Comparison of ENCODE assay signal across 1 cellular context in genomic region chr6:11702796-11703130, GRCh38.
TF ChIP-seq lines count a peak whose summit lies in the region.

No MANE protein-coding gene starts in this region.

TF ChIP-seq in IMR-90, 13 proteins besides CTCF, POLR2A, EP300 and RAD21:
- TF ChIP-seq SMC3 (IDR thresholded peaks at IDR 0.05; ENCODE audit: low read depth, low read length), result no peak
- TF ChIP-seq NFE2L2 (IDR thresholded peaks at IDR 0.05; ENCODE audit: low read depth, low read length), result no peak
- no peak for TF ChIP-seq FOS (IDR thresholded peaks at IDR 0.05; ENCODE audit: low read depth, low read length)
- no peak for TF ChIP-seq RFX5 (IDR thresholded peaks at IDR 0.05; ENCODE audit: low read depth, low read length)
- TF ChIP-seq CEBPB (IDR thresholded peaks at IDR 0.05; ENCODE audit: low read depth, low read length), result no peak
- TF ChIP-seq MAFK (IDR thresholded peaks at IDR 0.05; ENCODE audit: low read depth, low read length), result no peak
- no peak for TF ChIP-seq MAZ (IDR thresholded peaks at IDR 0.05; ENCODE audit: borderline replicate concordance, low read depth, low read length)
- no peak for TF ChIP-seq RCOR1 (IDR thresholded peaks at IDR 0.05; ENCODE audit: insufficient replicate concordance, low read length)
- no peak for TF ChIP-seq CHD1 (IDR thresholded peaks at IDR 0.05; ENCODE audit: low read depth, low read length)
- no peak for TF ChIP-seq BHLHE40 (IDR thresholded peaks at IDR 0.05; ENCODE audit: low read depth, low read length)
- TF ChIP-seq ELK1 (IDR thresholded peaks at IDR 0.05; ENCODE audit: borderline replicate concordance, low read depth, low read length), result no peak
- TF ChIP-seq USF2 (IDR thresholded peaks at IDR 0.05; ENCODE audit: low read depth, low read length), result no peak
- no peak for TF ChIP-seq MXI1 (IDR thresholded peaks at IDR 0.05; ENCODE audit: borderline replicate concordance, low read depth, low read length)
